In the genomic region with DNA sequence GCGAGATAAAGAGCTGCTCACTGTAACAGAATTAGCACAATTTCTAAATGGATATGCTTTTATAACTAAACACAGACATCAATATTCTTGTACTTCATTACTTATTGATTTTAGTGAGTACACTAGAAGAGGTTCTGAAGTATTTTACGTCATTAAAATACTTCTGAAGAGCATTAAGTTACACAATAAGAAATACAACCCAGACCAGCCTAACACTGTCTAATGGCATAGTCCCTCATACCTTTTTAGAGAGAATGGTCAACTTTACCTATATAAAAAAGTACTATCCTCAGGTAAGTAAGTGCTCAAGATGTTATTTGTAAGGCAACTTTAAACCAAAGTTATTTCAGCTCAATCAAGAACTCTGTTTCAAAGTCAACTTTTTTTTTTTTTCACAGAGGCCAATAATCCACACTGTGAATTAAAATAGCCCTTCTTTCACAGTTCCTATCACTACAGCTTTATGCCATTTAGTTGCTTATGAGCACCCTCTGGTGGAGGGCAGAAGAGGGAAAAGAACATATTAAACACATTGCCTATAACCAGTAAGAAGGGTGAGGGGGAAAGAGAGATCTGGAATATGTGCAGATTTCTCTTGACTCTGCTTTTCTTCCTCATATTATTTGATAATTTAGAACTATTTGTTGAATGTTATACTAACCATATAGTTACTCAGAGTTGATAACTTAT, we compare ENCODE assay signal across 1 cellular context.
TF ChIP-seq lines count a peak whose summit lies in the region.

No MANE protein-coding gene starts in this region.

TF ChIP-seq in SK-N-SH treated with all-trans-retinoic acid at 6 μM for 48 hours, 23 proteins besides CTCF, POLR2A, EP300 and RAD21 (continued from another document):
- TF ChIP-seq, protein P1, sequence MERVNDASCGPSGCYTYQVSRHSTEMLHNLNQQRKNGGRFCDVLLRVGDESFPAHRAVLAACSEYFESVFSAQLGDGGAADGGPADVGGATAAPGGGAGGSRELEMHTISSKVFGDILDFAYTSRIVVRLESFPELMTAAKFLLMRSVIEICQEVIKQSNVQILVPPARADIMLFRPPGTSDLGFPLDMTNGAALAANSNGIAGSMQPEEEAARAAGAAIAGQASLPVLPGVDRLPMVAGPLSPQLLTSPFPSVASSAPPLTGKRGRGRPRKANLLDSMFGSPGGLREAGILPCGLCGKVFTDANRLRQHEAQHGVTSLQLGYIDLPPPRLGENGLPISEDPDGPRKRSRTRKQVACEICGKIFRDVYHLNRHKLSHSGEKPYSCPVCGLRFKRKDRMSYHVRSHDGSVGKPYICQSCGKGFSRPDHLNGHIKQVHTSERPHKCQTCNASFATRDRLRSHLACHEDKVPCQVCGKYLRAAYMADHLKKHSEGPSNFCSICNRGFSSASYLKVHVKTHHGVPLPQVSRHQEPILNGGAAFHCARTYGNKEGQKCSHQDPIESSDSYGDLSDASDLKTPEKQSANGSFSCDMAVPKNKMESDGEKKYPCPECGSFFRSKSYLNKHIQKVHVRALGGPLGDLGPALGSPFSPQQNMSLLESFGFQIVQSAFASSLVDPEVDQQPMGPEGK (CRISPR knock-in tag; IDR thresholded peaks at IDR 0.05; ENCODE audit: borderline replicate concordance), result no peak
- TF ChIP-seq ARNTL (CRISPR knock-in tag; IDR thresholded peaks at IDR 0.05; ENCODE audit: borderline replicate concordance, low read depth) (no peak), ZNF70 (CRISPR knock-in tag; IDR thresholded peaks at IDR 0.05) (no peak), CSDC2 (CRISPR knock-in tag; IDR thresholded peaks at IDR 0.05) (no peak), ZFP30 (CRISPR knock-in tag; IDR thresholded peaks at IDR 0.05) (no peak), PPARA (CRISPR knock-in tag; IDR thresholded peaks at IDR 0.05; ENCODE audit: borderline replicate concordance) (no peak), TOX (CRISPR knock-in tag; IDR thresholded peaks at IDR 0.05; ENCODE audit: borderline replicate concordance) (no peak), ZNF8 (CRISPR knock-in tag; IDR thresholded peaks at IDR 0.05) (no peak), GLIS3 (CRISPR knock-in tag; IDR thresholded peaks at IDR 0.05) (no peak), ZC3H10 (CRISPR knock-in tag; IDR thresholded peaks at IDR 0.05) (no peak)
- TF ChIP-seq, protein P2, sequence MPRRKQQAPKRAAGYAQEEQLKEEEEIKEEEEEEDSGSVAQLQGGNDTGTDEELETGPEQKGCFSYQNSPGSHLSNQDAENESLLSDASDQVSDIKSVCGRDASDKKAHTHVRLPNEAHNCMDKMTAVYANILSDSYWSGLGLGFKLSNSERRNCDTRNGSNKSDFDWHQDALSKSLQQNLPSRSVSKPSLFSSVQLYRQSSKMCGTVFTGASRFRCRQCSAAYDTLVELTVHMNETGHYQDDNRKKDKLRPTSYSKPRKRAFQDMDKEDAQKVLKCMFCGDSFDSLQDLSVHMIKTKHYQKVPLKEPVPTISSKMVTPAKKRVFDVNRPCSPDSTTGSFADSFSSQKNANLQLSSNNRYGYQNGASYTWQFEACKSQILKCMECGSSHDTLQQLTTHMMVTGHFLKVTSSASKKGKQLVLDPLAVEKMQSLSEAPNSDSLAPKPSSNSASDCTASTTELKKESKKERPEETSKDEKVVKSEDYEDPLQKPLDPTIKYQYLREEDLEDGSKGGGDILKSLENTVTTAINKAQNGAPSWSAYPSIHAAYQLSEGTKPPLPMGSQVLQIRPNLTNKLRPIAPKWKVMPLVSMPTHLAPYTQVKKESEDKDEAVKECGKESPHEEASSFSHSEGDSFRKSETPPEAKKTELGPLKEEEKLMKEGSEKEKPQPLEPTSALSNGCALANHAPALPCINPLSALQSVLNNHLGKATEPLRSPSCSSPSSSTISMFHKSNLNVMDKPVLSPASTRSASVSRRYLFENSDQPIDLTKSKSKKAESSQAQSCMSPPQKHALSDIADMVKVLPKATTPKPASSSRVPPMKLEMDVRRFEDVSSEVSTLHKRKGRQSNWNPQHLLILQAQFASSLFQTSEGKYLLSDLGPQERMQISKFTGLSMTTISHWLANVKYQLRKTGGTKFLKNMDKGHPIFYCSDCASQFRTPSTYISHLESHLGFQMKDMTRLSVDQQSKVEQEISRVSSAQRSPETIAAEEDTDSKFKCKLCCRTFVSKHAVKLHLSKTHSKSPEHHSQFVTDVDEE (CRISPR knock-in tag; IDR thresholded peaks at IDR 0.05), result no peak
